Comparison of ENCODE assay signal across 19 cellular contexts in the genomic region with DNA sequence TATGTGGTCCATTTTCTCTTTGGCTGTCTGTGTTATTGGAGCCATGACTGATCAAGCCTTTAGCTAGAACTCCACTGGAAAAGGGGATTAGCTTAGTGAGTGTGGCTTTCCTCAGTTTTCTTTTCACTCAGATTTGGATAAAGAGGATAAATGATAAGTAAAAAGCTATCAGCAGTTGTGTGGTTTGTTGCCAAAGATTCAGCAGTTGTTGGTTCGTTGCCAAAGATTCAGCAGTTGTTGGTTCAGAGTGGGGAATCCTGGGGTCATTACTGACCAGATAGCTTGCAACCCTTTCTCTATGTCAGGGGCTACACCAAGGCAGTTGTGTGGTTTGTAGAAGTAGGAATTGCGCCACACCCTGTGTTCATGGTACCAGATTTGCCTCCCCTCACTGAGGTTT.
DNase-seq lines count a peak whose midpoint lies in the region; ATAC-seq, FAIRE-seq and TF ChIP-seq lines count a peak whose summit lies in the region.
"Had no signal": no experiment of that assay in that cellular context is flagged by ENCODE, and none has a peak within 500 bp of the region (broad histone marks: within the 10 kb centered on the region; RNA-seq: fewer than 3 reads in every experiment).

No MANE protein-coding gene starts in this region.

- no peak for ATAC-seq in A549
- ATAC-seq: mucosa of descending colon, right cardiac atrium had no signal

- H3K9ac ChIP-seq in GM23248 (no peak overlapping the region; the same call in 1 of the 2 replicates), adipocyte (ENCODE audit: low read length) (peak overlapping the region; percentile 31)

- 54% methylated on average over 2 of the region's 2 CpGs for WGBS in A549 (ENCODE audit: missing lambda C conversion rate)
- 91 to 93% methylated on average over 2 of the region's 2 CpGs for WGBS in GM23248 (ENCODE audit: low coverage in 1 of 2, low lambda C conversion rate in 2 of 2, missing lambda C conversion rate in 2 of 2), 2 experiments

- POLR2A ChIA-PET in A549 (lab: Yijun Ruan, JAX) = no interaction called here

- peaks cover 25% of the 10 kb centered on the region for H3F3A ChIP-seq in GM23248 (ENCODE audit: insufficient read depth)

- H3K27me3 ChIP-seq in GM23248 (replicated peaks; ENCODE audit: insufficient read depth) (no peaks in the 10 kb centered on the region), adipocyte (replicated peaks; ENCODE audit: control insufficient read depth, insufficient read depth, low read length) (no peaks in the 10 kb centered on the region)

- H2AFZ ChIP-seq in GM23248 = peak overlapping the region; percentile 78

- no peaks in the 10 kb centered on the region for H4K20me1 ChIP-seq in GM23248 (ENCODE audit: insufficient read depth)

- TF ChIP-seq EP300 in A549 (IDR thresholded peaks at IDR 0.05) = no peak

- H3K4me3 ChIP-seq in A549 (no peak overlapping the region), GM23248 (peak overlapping the region; percentile 52), adipocyte (ENCODE audit: low read length) (peak overlapping the region; percentile 20)
- H3K4me3 ChIP-seq: mucosa of descending colon had no signal

- no peak overlapping the region for H3K4me2 ChIP-seq in A549
- peak overlapping the region; percentile 79 for H3K4me2 ChIP-seq in GM23248 (ENCODE audit: unreplicated experiment)

- no peak for TF ChIP-seq CTCF in A549 (IDR thresholded peaks at IDR 0.05)
- no peak for TF ChIP-seq CTCF in glutamatergic neuron (IDR thresholded peaks at IDR 0.05; ENCODE audit: partially characterized antibody, unreplicated experiment)

- no peak overlapping the region for H3K27ac ChIP-seq in A549
- H3K27ac ChIP-seq in GM23248 = peak overlapping the region; percentile 94
- H3K27ac ChIP-seq: HL-60, WERI-Rb-1 had no signal

- H3K4me1 Mint-ChIP-seq in glutamatergic neuron (ENCODE audit: low read depth, unreplicated experiment) = peaks cover 4% of the 10 kb centered on the region

- TF ChIP-seq RAD21 in A549 (conservative IDR thresholded peaks at IDR 0.05 in 1 of 2, IDR thresholded peaks at IDR 0.05 in 1 of 2) = no peak

- H3K36me3 ChIP-seq in GM23248 (ENCODE audit: low read depth) (no peaks in the 10 kb centered on the region), adipocyte (ENCODE audit: control insufficient read depth, insufficient read depth, low read length, severe bottlenecking) (no peaks in the 10 kb centered on the region)
- H3K36me3 ChIP-seq: WERI-Rb-1 had no signal

- no peaks in the 10 kb centered on the region for H3K4me1 ChIP-seq in A549
- peaks cover 30% of the 10 kb centered on the region for H3K4me1 ChIP-seq in GM23248 (ENCODE audit: insufficient read depth)
- H3K4me1 ChIP-seq in adipocyte (ENCODE audit: control insufficient read depth, insufficient read depth, low read length) = peaks cover 27% of the 10 kb centered on the region

- in situ Hi-C loops in GM23248 (cut with MboI) = no loop called here

- DNase-seq in A549 (ENCODE audit: low read depth in 1 of 2, low spot score in 1 of 2) = no peak
- no peak for DNase-seq in GM23248
- no peak for DNase-seq in adipocyte (ENCODE audit: low read depth)
- peak; percentile 14 for DNase-seq in islet precursor cell
- DNase-seq in NOMO-1 (lab: John Stamatoyannopoulos, UW; ENCODE audit: unreplicated experiment in 2 of 2) = no peak
- DNase-seq in glutamatergic neuron = no peak
- DNase-seq in NK-92 (lab: John Stamatoyannopoulos, UW; ENCODE audit: unreplicated experiment) = no peak
- DNase-seq in SKM-1 treated with dmso at 0.1 percent for 144 hours (lab: John Stamatoyannopoulos, UW; ENCODE audit: unreplicated experiment) = no peak
- DNase-seq: activated CD4-positive, alpha-beta memory T cell treated with anti-CD3 and anti-CD28 coated beads for 36 hours; activated naive CD4-positive, alpha-beta T cell treated with anti-CD3 and anti-CD28 coated beads for 36 hours; mucosa of descending colon; NCI-H2171; nucleus accumbens; right cardiac atrium; WERI-Rb-1 had no signal

- no peaks in the 10 kb centered on the region for H3K9me3 ChIP-seq in A549
- H3K9me3 ChIP-seq in GM23248 (ENCODE audit: low read depth) = no peaks in the 10 kb centered on the region
- no peaks in the 10 kb centered on the region for H3K9me3 ChIP-seq in adipocyte (ENCODE audit: control insufficient read depth, low read length)
- H3K9me3 ChIP-seq: mucosa of descending colon had no signal

- peaks cover 3% of the 10 kb centered on the region for H3K27me3 Mint-ChIP-seq in glutamatergic neuron (ENCODE audit: unreplicated experiment)
- H3K27me3 Mint-ChIP-seq: activated CD4-positive, alpha-beta memory T cell treated with anti-CD3 and anti-CD28 coated beads for 36 hours; stimulated activated naive CD8-positive, alpha-beta T cell treated with anti-CD3 and anti-CD28 coated beads, Interleukin-15, Interleukin-2, amounts not matched to agents 100 ng/mL and 50 ng/mL, for 24 hours; type B pancreatic cell had no signal

- H3K9me3 Mint-ChIP-seq in glutamatergic neuron (ENCODE audit: unreplicated experiment) = peaks cover 2% of the 10 kb centered on the region
- H3K9me3 Mint-ChIP-seq: activated CD4-positive, alpha-beta memory T cell treated with anti-CD3 and anti-CD28 coated beads for 36 hours; activated naive CD4-positive, alpha-beta T cell treated with anti-CD3 and anti-CD28 coated beads for 36 hours; stimulated activated naive CD8-positive, alpha-beta T cell treated with anti-CD3 and anti-CD28 coated beads, Interleukin-15, Interleukin-2, amounts not matched to agents 100 ng/mL and 50 ng/mL, for 24 hours; type B pancreatic cell had no signal

- no peak for TF ChIP-seq POLR2A in A549 (IDR thresholded peaks at IDR 0.05; ENCODE audit: low read length)

- peaks cover 22% of the 10 kb centered on the region for H3K79me2 ChIP-seq in GM23248 (ENCODE audit: insufficient read depth)

- CTCF ChIA-PET in A549 (lab: Yijun Ruan, JAX) = interaction anchor here (1.2 kb wide), 1 partner anchor 54 kb away, joined by 3 read pairs; no protein-coding TSS in a partner anchor

- no peaks in the 10 kb centered on the region for H3K36me3 Mint-ChIP-seq in glutamatergic neuron (ENCODE audit: unreplicated experiment)
- H3K36me3 Mint-ChIP-seq: type B pancreatic cell had no signal

- no peaks in the 10 kb centered on the region for H3K9me2 ChIP-seq in GM23248 (ENCODE audit: insufficient read depth)

- no peak overlapping the region for H3K4me3 Mint-ChIP-seq in glutamatergic neuron (ENCODE audit: unreplicated experiment)
- H3K4me3 Mint-ChIP-seq: activated CD4-positive, alpha-beta memory T cell treated with anti-CD3 and anti-CD28 coated beads for 36 hours; activated naive CD4-positive, alpha-beta T cell treated with anti-CD3 and anti-CD28 coated beads for 36 hours; stimulated activated naive CD8-positive, alpha-beta T cell treated with anti-CD3 and anti-CD28 coated beads, Interleukin-15, Interleukin-2, amounts not matched to agents 100 ng/mL and 50 ng/mL, for 24 hours; type B pancreatic cell had no signal

- FAIRE-seq in A549 (lab: Jason Lieb, UNC) = peak; percentile 13
- FAIRE-seq: H1 had no signal

- H3K27ac Mint-ChIP-seq in glutamatergic neuron (ENCODE audit: unreplicated experiment) = no peak overlapping the region
- H3K27ac Mint-ChIP-seq: activated CD4-positive, alpha-beta memory T cell treated with anti-CD3 and anti-CD28 coated beads for 36 hours; activated naive CD4-positive, alpha-beta T cell treated with anti-CD3 and anti-CD28 coated beads for 36 hours; stimulated activated naive CD8-positive, alpha-beta T cell treated with anti-CD3 and anti-CD28 coated beads, Interleukin-15, Interleukin-2, amounts not matched to agents 100 ng/mL and 50 ng/mL, for 24 hours; type B pancreatic cell had no signal

TF ChIP-seq in A549, 52 proteins besides CTCF, POLR2A, EP300 and RAD21:
- TF ChIP-seq POLR2AphosphoS2 (conservative IDR thresholded peaks at IDR 0.05; ENCODE audit: low read length) = no peak
- no peak for TF ChIP-seq HOXB5 (CRISPR knock-in tag; IDR thresholded peaks at IDR 0.05)
- no peak for TF ChIP-seq RCOR1 (IDR thresholded peaks at IDR 0.05; ENCODE audit: low read depth, low read length)
- TF ChIP-seq EHF (CRISPR knock-in tag; IDR thresholded peaks at IDR 0.05) = no peak
- no peak for TF ChIP-seq TFCP2L1 (CRISPR knock-in tag; IDR thresholded peaks at IDR 0.05)
- no peak for TF ChIP-seq ZNF302 (CRISPR knock-in tag; IDR thresholded peaks at IDR 0.05)
- no peak for TF ChIP-seq FOSL2 (IDR thresholded peaks at IDR 0.05)
- no peak for TF ChIP-seq FOSL2 (CRISPR knock-in tag; IDR thresholded peaks at IDR 0.05)
- TF ChIP-seq, protein P1, sequence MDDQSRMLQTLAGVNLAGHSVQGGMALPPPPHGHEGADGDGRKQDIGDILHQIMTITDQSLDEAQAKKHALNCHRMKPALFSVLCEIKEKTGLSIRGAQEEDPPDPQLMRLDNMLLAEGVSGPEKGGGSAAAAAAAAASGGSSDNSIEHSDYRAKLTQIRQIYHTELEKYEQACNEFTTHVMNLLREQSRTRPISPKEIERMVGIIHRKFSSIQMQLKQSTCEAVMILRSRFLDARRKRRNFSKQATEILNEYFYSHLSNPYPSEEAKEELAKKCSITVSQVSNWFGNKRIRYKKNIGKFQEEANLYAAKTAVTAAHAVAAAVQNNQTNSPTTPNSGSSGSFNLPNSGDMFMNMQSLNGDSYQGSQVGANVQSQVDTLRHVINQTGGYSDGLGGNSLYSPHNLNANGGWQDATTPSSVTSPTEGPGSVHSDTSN (IDR thresholded peaks at IDR 0.05) = no peak
- no peak for TF ChIP-seq ZFP36 (IDR thresholded peaks at IDR 0.05; ENCODE audit: borderline replicate concordance, partially characterized antibody)
- TF ChIP-seq HDAC2 (IDR thresholded peaks at IDR 0.05) = no peak
- TF ChIP-seq, protein P2, sequence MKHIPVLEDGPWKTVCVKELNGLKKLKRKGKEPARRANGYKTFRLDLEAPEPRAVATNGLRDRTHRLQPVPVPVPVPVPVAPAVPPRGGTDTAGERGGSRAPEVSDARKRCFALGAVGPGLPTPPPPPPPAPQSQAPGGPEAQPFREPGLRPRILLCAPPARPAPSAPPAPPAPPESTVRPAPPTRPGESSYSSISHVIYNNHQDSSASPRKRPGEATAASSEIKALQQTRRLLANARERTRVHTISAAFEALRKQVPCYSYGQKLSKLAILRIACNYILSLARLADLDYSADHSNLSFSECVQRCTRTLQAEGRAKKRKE (CRISPR knock-in tag; IDR thresholded peaks at IDR 0.05; ENCODE audit: low read depth) = no peak
- no peak for TF ChIP-seq SREBF2 (IDR thresholded peaks at IDR 0.05)
- no peak for TF ChIP-seq KDM1A (IDR thresholded peaks at IDR 0.05; ENCODE audit: low read depth)
- TF ChIP-seq NFE2L2 (conservative IDR thresholded peaks at IDR 0.05; ENCODE audit: low read length) = no peak
